In the genomic region with DNA sequence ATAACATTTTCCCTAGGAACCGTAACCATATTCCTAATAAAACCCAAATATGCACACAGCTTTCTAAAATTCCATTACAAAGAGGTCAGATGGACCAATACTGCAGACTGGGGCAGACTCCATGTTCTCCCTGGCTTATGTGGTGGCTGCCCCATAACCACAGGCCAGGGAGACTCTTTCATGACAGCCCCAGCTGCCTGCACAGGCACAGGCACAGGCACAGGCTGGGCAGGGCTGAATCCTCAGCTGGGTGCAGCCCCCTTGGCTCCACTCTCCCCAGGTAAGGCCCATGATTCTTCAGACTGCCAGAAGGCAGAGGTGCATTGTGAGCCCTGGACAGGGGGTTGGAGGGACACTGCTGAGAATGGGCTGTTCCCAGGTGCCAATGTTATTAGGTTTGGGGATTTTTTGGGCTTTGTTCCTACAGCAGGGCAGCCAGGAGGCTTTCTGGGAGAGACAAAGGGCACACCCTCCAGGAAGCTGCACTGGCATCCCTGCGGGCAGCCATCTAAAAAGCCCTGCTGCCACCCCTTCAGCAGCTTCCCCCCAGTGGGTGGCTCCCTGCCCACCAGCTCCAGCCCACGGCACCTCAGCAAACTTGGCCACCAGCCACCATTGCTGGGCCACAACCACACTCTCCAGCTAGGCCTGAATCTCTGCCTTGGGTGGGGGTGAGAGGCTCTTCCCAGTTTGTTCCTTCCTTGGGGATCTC, we compare ENCODE assay signal across 26 cellular contexts. TPM values are rescaled to one million over a fixed set of nuclear protein-coding genes. Genes with fewer than 3 reads are reported as not detected.
DNase-seq lines count a peak whose midpoint lies in the region; ATAC-seq and TF ChIP-seq lines count a peak whose summit lies in the region.
"Had no signal": no experiment of that assay in that cellular context is flagged by ENCODE, and none has a peak within 500 bp of the region (broad histone marks: within the 10 kb centered on the region; RNA-seq: fewer than 3 reads in every experiment).

No MANE protein-coding gene starts in this region.

- H4K8ac ChIP-seq in mesenchymal stem cell (ENCODE audit: low read length) = no peak overlapping the region

- no peaks in the 10 kb centered on the region for H3F3A ChIP-seq in SK-N-SH (replicated peaks; ENCODE audit: insufficient read depth)

- TF ChIP-seq EP300 in SK-N-SH (IDR thresholded peaks at IDR 0.05; ENCODE audit: borderline replicate concordance in 1 of 2, low read depth in 1 of 2, low read length in 1 of 2) = no peak
- TF ChIP-seq EP300 in upper lobe of left lung (IDR thresholded peaks at IDR 0.05) = no peak

- DNase-seq in SK-N-SH (no peak), RWPE2 (ENCODE audit: low spot score) (no peak), mesenchymal stem cell (no peak), upper lobe of left lung (peak in 1 of 2 donors; percentile 27), RPMI8226 (no peak), coronary artery (ENCODE audit: low spot score) (no peak)
- DNase-seq in effector CD4-positive, alpha-beta T cell = no peak
- DNase-seq: activated CD4-positive, alpha-beta T cell treated with anti-CD3 and anti-CD28 coated beads for 48 hours; activated CD8-positive, alpha-beta memory T cell treated with anti-CD3 and anti-CD28 coated beads for 24 hours; activated gamma-delta T cell; activated T-cell treated with anti-CD3 and anti-CD28 coated beads, Interleukin-2, amount 50 U/mL, for 1 hour; CD4-positive, alpha-beta memory T cell; GOT3; heart right ventricle; left cardiac atrium; mammary epithelial cell; NCI-H1105; NCI-H187 treated with DMSO at 0.1 percent for 48 hours; NCI-H2227 treated with DMSO at 0.1 percent for 48 hours; right lobe of liver; stimulated activated CD4-positive, alpha-beta T cell treated with anti-CD3 and anti-CD28 coated beads, Interleukin-15, amount 100 ng/mL, for 24 hours; stimulated activated naive CD4-positive, alpha-beta T cell; testis; uterus had no signal

- H2BK5ac ChIP-seq in mesenchymal stem cell (ENCODE audit: low read depth, low read length, poor library complexity, severe bottlenecking) = no peak overlapping the region

- H2BK120ac ChIP-seq in mesenchymal stem cell (ENCODE audit: low read depth, low read length) = no peak overlapping the region

- no peak overlapping the region for H3K23ac ChIP-seq in mesenchymal stem cell (ENCODE audit: low read length in 2 of 2)

- no peak overlapping the region for H2AK5ac ChIP-seq in mesenchymal stem cell (ENCODE audit: low read length, severe bottlenecking)

- no peaks in the 10 kb centered on the region for H3K9me2 ChIP-seq in SK-N-SH

- WGBS in SK-N-SH (ENCODE audit: low lambda C conversion rate) = 96% methylated on average over 1 of the region's 3 CpGs
- WGBS in mesenchymal stem cell = 97% methylated on average over 3 of the region's 3 CpGs
- 55 to 84% methylated on average over 2 to 3 of the region's 3 CpGs for WGBS in upper lobe of left lung, 2 donors

- H3K14ac ChIP-seq in mesenchymal stem cell (ENCODE audit: low read length in 2 of 2) = peak overlapping the region in 1 of 2 experiments; percentile 79

- TF ChIP-seq CTCF in SK-N-SH (IDR thresholded peaks at IDR 0.05) (no peak), RWPE2 (IDR thresholded peaks at IDR 0.05; ENCODE audit: poor library complexity, severe bottlenecking) (no peak), upper lobe of left lung (IDR thresholded peaks at IDR 0.05) (no peak), coronary artery (IDR thresholded peaks at IDR 0.05) (no peak)

- TF ChIP-seq POLR2A in upper lobe of left lung (IDR thresholded peaks at IDR 0.05) = no peak

- H2BK15ac ChIP-seq in mesenchymal stem cell (ENCODE audit: low read depth, poor library complexity, severe bottlenecking) = no peak overlapping the region

- TF ChIP-seq RAD21 in SK-N-SH (IDR thresholded peaks at IDR 0.05; ENCODE audit: low read length) = no peak

- POLR2A ChIA-PET in SK-N-SH (lab: Yijun Ruan, JAX) = no interaction called here

- no peak overlapping the region for H3K9ac ChIP-seq in SK-N-SH
- H3K9ac ChIP-seq in mesenchymal stem cell (ENCODE audit: low read length) = no peak overlapping the region

- H4K20me1 ChIP-seq in SK-N-SH (ENCODE audit: insufficient read depth) = no peaks in the 10 kb centered on the region

- H4K91ac ChIP-seq in mesenchymal stem cell (ENCODE audit: low read length) = peak overlapping the region; percentile 23

- H3K4me1 ChIP-seq in SK-N-SH (ENCODE audit: control insufficient read depth in 1 of 2, insufficient read depth in 2 of 2, low read depth in 1 of 2, low read length in 1 of 2) = peaks cover 0 to 5% of the 10 kb centered on the region in 2 experiments; a peak in 1 of 4 replicates
- H3K4me1 ChIP-seq in RWPE2 (ENCODE audit: insufficient read depth, poor library complexity, severe bottlenecking) = peaks cover 8% of the 10 kb centered on the region
- peaks cover 16% of the 10 kb centered on the region for H3K4me1 ChIP-seq in mesenchymal stem cell (ENCODE audit: control insufficient read depth, insufficient read depth, low read depth, low read length)
- H3K4me1 ChIP-seq in upper lobe of left lung = peaks cover 16 to 35% (median 27%) of the 10 kb centered on the region in 4 donors
- H3K4me1 ChIP-seq: uterus had no signal

- CTCF ChIA-PET in SK-N-SH (lab: Yijun Ruan, JAX) = interaction anchor here (1.2 to 1.4 kb wide), 2 partner anchors 13 to 103 kb away, joined by 3 read pairs; no protein-coding TSS in a partner anchor

- ATAC-seq in SK-N-SH treated with all-trans-retinoic acid at 6 μM for 48 hours (peak; percentile 40; the same call in 1 of the 3 replicates), RWPE2 (ENCODE audit: low read depth) (0 out of 3 replicates have a peak, but pooled peaks have one; percentile 21), upper lobe of left lung (ENCODE audit: low FRiP score in 2 of 2) (peak; percentile 28 to 32)
- ATAC-seq: left cardiac atrium had no signal

- no peaks in the 10 kb centered on the region for H3K79me2 ChIP-seq in SK-N-SH (ENCODE audit: insufficient read depth)

- H3K36me3 ChIP-seq in SK-N-SH (replicated peaks in 1 of 2; ENCODE audit: control insufficient read depth in 1 of 2, insufficient read depth in 2 of 2, low read length in 1 of 2) (no peaks in the 10 kb centered on the region), RWPE2 (ENCODE audit: low read depth) (0 out of 2 replicates have a peak, but pooled peaks cover 3% of the 10 kb centered on the region), mesenchymal stem cell (ENCODE audit: control insufficient read depth in 1 of 2, insufficient read depth in 2 of 2, low read depth in 1 of 2, low read length in 2 of 2) (peaks cover 0 to 6% of the 10 kb centered on the region in 2 experiments), upper lobe of left lung (peaks cover 0 to 13% (median 1%) of the 10 kb centered on the region in 4 donors)
- H3K36me3 ChIP-seq: right lobe of liver, uterus had no signal

- H3K18ac ChIP-seq in mesenchymal stem cell (ENCODE audit: low read depth in 1 of 2, low read length in 2 of 2) = peak overlapping the region; percentile 19 to 70

- H2AFZ ChIP-seq in SK-N-SH (ENCODE audit: low read depth) = no peak overlapping the region
- no peak overlapping the region for H2AFZ ChIP-seq in mesenchymal stem cell (ENCODE audit: low read depth, low read length)

- H3K79me1 ChIP-seq in mesenchymal stem cell (replicated peaks; ENCODE audit: low read length, poor library complexity, severe bottlenecking) = peaks cover 42% of the 10 kb centered on the region

- H3K9me3 ChIP-seq in SK-N-SH (no peaks in the 10 kb centered on the region), RWPE2 (ENCODE audit: severe bottlenecking) (no peaks in the 10 kb centered on the region), mesenchymal stem cell (ENCODE audit: control insufficient read depth, low read length) (no peaks in the 10 kb centered on the region), upper lobe of left lung (no peaks in the 10 kb centered on the region)
- H3K9me3 ChIP-seq: heart right ventricle, right lobe of liver, testis, uterus had no signal

- H3K27ac ChIP-seq in SK-N-SH (ENCODE audit: low read depth in 2 of 2, low read length in 1 of 2) (no peak overlapping the region), RWPE2 (ENCODE audit: poor library complexity, severe bottlenecking) (no peak overlapping the region), mesenchymal stem cell (ENCODE audit: low read length, poor library complexity, severe bottlenecking) (no peak overlapping the region), upper lobe of left lung (peak overlapping the region in 2 of 4 donors; percentile 19 to 89), coronary artery (no peak overlapping the region)
- H3K27ac ChIP-seq: right lobe of liver, SK-N-MC, testis, uterus had no signal

- H3K4me3 ChIP-seq in SK-N-SH (ENCODE audit: low read depth in 2 of 2, low read length in 1 of 2) = no peak overlapping the region
- H3K4me3 ChIP-seq in RWPE2 (ENCODE audit: severe bottlenecking) = no peak overlapping the region
- H3K4me3 ChIP-seq in mesenchymal stem cell (ENCODE audit: insufficient read depth in 1 of 2, low read depth in 1 of 2, low read length in 2 of 2) = no peak overlapping the region
- H3K4me3 ChIP-seq in upper lobe of left lung = no peak overlapping the region
- H3K4me3 ChIP-seq in coronary artery = no peak overlapping the region
- H3K4me3 ChIP-seq: heart right ventricle, right lobe of liver, SK-N-MC, testis, uterus had no signal

- H3K27me3 ChIP-seq in SK-N-SH (ENCODE audit: insufficient read depth) = no peaks in the 10 kb centered on the region
- H3K27me3 ChIP-seq in RWPE2 (ENCODE audit: insufficient read depth, poor library complexity, severe bottlenecking) = no peaks in the 10 kb centered on the region
- H3K27me3 ChIP-seq in mesenchymal stem cell (ENCODE audit: control insufficient read depth in 1 of 2, insufficient read depth in 1 of 2, low read length in 2 of 2) = no peaks in the 10 kb centered on the region
- no peaks in the 10 kb centered on the region for H3K27me3 ChIP-seq in upper lobe of left lung
- H3K27me3 ChIP-seq: heart right ventricle, right lobe of liver, testis, uterus had no signal

- no peak overlapping the region for H3K4ac ChIP-seq in mesenchymal stem cell (ENCODE audit: low read depth in 1 of 2, low read length in 2 of 2)

- H3K4me2 ChIP-seq in SK-N-SH (no peak overlapping the region), mesenchymal stem cell (ENCODE audit: low read length, poor library complexity, severe bottlenecking) (no peak overlapping the region)

- H2BK12ac ChIP-seq in mesenchymal stem cell (ENCODE audit: low read length in 2 of 2) = peak overlapping the region; percentile 5 to 84

TF ChIP-seq in SK-N-SH treated with all-trans-retinoic acid at 6 μM for 48 hours, 23 proteins besides CTCF, POLR2A, EP300 and RAD21 (continues in another document):
- TF ChIP-seq ZFP30 (CRISPR knock-in tag; IDR thresholded peaks at IDR 0.05) (no peak), ESRRG (CRISPR knock-in tag; IDR thresholded peaks at IDR 0.05) (no peak), SNAI2 (CRISPR knock-in tag; IDR thresholded peaks at IDR 0.05) (no peak)

TF ChIP-seq in SK-N-SH, 30 proteins besides CTCF, POLR2A, EP300 and RAD21 (continues in another document):
- no peak for TF ChIP-seq MEF2A (IDR thresholded peaks at IDR 0.05; ENCODE audit: borderline replicate concordance, low read depth)
- TF ChIP-seq ELF1 (IDR thresholded peaks at IDR 0.05) = no peak
- no peak for TF ChIP-seq FOXM1 (IDR thresholded peaks at IDR 0.05; ENCODE audit: low read depth)

RNA-seq across cellular contexts. Expression of a gene that starts 20.0 kb away (rescaled TPM):
- 16.6 and 17.9 TPM in 2 replicates for polyA plus RNA-seq in SK-N-SH (2012; rRNA removed)
- polyA plus RNA-seq in SK-N-SH (2012; cell fraction: cytosol; rRNA removed) = 14.3 and 14.9 TPM in 2 replicates
- 18.5 and 22.2 TPM in 2 replicates for polyA plus RNA-seq in SK-N-SH (2012; cell fraction: nucleus; rRNA removed)
- 22.0 TPM for polyA plus RNA-seq in mesenchymal stem cell (2013, experiment 1 of 2)
- polyA plus RNA-seq in mesenchymal stem cell (2013, experiment 2 of 2) = 20.8 TPM
- total RNA-seq in upper lobe of left lung = 100 to 1,000 TPM; 155 to 284 (median 170) TPM
